Comparison of ENCODE assay signal across 1 cellular context in the genomic region with DNA sequence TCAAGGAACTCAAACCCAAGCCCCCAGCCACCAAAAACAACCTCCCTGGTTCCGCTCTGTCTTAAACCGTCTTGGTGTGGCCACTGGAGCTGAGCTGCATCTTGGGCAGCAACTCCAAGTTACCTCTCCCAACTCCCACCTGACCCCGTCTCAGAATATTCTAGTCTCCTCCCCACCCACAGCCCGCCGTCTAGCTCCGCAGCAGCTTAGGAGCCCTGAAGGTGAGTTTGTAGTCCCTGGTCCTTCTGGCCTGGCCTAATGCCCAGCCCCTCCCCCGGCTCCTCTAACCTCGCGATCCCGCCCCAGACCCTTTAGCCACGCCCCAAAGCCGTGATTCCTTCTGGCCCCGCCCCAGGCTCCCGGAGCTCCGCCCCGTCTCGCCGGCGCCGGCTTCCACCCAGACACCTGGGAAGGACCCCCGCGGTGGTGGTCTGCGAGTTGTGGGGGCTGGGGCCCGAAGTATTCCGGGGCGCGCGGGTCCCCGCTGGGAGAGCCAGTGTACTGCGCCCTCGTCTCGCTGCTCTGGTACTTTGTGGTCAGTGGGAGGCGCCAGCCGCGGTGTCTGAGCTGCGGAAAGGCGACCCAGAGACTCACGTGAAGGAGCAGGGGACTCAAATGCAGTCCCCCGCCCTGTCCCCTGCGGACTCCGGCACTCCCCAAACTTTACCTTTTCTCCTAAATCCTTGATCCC.
TF ChIP-seq lines count a peak whose summit lies in the region.

No MANE protein-coding gene starts in this region.

TF ChIP-seq in K562, 482 proteins besides CTCF, POLR2A, EP300 and RAD21 (continued from another document):
- TF ChIP-seq, protein P1, sequence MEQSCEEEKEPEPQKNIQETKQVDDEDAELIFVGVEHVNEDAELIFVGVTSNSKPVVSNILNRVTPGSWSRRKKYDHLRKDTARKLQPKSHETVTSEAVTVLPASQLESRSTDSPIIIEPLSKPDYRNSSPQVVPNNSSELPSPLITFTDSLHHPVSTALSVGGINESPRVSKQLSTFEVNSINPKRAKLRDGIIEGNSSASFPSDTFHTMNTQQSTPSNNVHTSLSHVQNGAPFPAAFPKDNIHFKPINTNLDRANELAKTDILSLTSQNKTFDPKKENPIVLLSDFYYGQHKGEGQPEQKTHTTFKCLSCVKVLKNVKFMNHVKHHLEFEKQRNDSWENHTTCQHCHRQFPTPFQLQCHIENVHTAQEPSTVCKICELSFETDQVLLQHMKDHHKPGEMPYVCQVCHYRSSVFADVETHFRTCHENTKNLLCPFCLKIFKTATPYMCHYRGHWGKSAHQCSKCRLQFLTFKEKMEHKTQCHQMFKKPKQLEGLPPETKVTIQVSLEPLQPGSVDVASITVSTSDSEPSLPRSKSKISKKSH (CRISPR knock-in tag; IDR thresholded peaks at IDR 0.05), result no peak
- TF ChIP-seq C11orf30 (IDR thresholded peaks at IDR 0.05; ENCODE audit: low read depth), result no peak
- no peak; the same call in 1 of the 2 replicates for TF ChIP-seq SUPT5H (IDR thresholded peaks at IDR 0.05)
- TF ChIP-seq TCF7L2 (IDR thresholded peaks at IDR 0.05; ENCODE audit: low read depth, low read length), result no peak
- TF ChIP-seq BHLHE40 (IDR thresholded peaks at IDR 0.05; ENCODE audit: low read length), result peak; percentile 76
- no peak for TF ChIP-seq MCM5 (IDR thresholded peaks at IDR 0.05; ENCODE audit: low read depth)
- TF ChIP-seq, protein P2, sequence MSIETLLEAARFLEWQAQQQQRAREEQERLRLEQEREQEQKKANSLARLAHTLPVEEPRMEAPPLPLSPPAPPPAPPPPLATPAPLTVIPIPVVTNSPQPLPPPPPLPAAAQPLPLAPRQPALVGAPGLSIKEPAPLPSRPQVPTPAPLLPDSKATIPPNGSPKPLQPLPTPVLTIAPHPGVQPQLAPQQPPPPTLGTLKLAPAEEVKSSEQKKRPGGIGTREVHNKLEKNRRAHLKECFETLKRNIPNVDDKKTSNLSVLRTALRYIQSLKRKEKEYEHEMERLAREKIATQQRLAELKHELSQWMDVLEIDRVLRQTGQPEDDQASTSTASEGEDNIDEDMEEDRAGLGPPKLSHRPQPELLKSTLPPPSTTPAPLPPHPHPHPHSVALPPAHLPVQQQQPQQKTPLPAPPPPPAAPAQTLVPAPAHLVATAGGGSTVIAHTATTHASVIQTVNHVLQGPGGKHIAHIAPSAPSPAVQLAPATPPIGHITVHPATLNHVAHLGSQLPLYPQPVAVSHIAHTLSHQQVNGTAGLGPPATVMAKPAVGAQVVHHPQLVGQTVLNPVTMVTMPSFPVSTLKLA (conservative IDR thresholded peaks at IDR 0.05), result no peak
- TF ChIP-seq ZNF41 (CRISPR knock-in tag; conservative IDR thresholded peaks at IDR 0.05), result no peak
- TF ChIP-seq HDAC8 (tag; IDR thresholded peaks at IDR 0.05), result no peak
- no peak for TF ChIP-seq NFIX (CRISPR knock-in tag; IDR thresholded peaks at IDR 0.05; ENCODE audit: low read depth)
- no peak for TF ChIP-seq ZNF324 (CRISPR knock-in tag; IDR thresholded peaks at IDR 0.05)
- TF ChIP-seq KLF10 (CRISPR knock-in tag; IDR thresholded peaks at IDR 0.05), result no peak
- TF ChIP-seq, protein P3, sequence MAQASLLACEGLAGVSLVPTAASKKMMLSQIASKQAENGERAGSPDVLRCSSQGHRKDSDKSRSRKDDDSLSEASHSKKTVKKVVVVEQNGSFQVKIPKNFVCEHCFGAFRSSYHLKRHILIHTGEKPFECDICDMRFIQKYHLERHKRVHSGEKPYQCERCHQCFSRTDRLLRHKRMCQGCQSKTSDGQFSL (CRISPR knock-in tag; IDR thresholded peaks at IDR 0.05), result no peak
- TF ChIP-seq, protein P3 (tag; IDR thresholded peaks at IDR 0.05), result no peak
- TF ChIP-seq NCOA4 (IDR thresholded peaks at IDR 0.05; ENCODE audit: partially characterized antibody), result no peak
- TF ChIP-seq BMI1 (IDR thresholded peaks at IDR 0.05; ENCODE audit: low read length), result no peak
- peak; percentile 65; the same call in 1 of the 2 replicates for TF ChIP-seq CBFB (CRISPR knock-in tag; IDR thresholded peaks at IDR 0.05)
- no peak for TF ChIP-seq ZNF197 (CRISPR knock-in tag; IDR thresholded peaks at IDR 0.05; ENCODE audit: low read depth)
- TF ChIP-seq KDM1A (IDR thresholded peaks at IDR 0.05), result 0 out of 4 replicates have a peak, but pooled peaks of 1 of the 2 experiments have one; percentile 29
- peak; percentile 82 for TF ChIP-seq SMAD4 (CRISPR knock-in tag; conservative IDR thresholded peaks at IDR 0.05)
- TF ChIP-seq, protein P4, sequence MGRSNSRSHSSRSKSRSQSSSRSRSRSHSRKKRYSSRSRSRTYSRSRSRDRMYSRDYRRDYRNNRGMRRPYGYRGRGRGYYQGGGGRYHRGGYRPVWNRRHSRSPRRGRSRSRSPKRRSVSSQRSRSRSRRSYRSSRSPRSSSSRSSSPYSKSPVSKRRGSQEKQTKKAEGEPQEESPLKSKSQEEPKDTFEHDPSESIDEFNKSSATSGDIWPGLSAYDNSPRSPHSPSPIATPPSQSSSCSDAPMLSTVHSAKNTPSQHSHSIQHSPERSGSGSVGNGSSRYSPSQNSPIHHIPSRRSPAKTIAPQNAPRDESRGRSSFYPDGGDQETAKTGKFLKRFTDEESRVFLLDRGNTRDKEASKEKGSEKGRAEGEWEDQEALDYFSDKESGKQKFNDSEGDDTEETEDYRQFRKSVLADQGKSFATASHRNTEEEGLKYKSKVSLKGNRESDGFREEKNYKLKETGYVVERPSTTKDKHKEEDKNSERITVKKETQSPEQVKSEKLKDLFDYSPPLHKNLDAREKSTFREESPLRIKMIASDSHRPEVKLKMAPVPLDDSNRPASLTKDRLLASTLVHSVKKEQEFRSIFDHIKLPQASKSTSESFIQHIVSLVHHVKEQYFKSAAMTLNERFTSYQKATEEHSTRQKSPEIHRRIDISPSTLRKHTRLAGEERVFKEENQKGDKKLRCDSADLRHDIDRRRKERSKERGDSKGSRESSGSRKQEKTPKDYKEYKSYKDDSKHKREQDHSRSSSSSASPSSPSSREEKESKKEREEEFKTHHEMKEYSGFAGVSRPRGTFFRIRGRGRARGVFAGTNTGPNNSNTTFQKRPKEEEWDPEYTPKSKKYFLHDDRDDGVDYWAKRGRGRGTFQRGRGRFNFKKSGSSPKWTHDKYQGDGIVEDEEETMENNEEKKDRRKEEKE (IDR thresholded peaks at IDR 0.05; ENCODE audit: borderline replicate concordance in 1 of 2, control insufficient read depth in 1 of 2, low read depth in 2 of 2, low read length in 1 of 2), result no peak
- TF ChIP-seq, protein P5, sequence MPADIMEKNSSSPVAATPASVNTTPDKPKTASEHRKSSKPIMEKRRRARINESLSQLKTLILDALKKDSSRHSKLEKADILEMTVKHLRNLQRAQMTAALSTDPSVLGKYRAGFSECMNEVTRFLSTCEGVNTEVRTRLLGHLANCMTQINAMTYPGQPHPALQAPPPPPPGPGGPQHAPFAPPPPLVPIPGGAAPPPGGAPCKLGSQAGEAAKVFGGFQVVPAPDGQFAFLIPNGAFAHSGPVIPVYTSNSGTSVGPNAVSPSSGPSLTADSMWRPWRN (IDR thresholded peaks at IDR 0.05; ENCODE audit: low read depth), result 0 out of 2 replicates have a peak, but pooled peaks have one; percentile 8
- TF ChIP-seq, protein P6, sequence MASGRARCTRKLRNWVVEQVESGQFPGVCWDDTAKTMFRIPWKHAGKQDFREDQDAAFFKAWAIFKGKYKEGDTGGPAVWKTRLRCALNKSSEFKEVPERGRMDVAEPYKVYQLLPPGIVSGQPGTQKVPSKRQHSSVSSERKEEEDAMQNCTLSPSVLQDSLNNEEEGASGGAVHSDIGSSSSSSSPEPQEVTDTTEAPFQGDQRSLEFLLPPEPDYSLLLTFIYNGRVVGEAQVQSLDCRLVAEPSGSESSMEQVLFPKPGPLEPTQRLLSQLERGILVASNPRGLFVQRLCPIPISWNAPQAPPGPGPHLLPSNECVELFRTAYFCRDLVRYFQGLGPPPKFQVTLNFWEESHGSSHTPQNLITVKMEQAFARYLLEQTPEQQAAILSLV (tag; IDR thresholded peaks at IDR 0.05), result no peak
- TF ChIP-seq HIVEP1 (CRISPR knock-in tag; IDR thresholded peaks at IDR 0.05), result no peak
